ENCODE assay signal across 9 cellular contexts in the genomic region with DNA sequence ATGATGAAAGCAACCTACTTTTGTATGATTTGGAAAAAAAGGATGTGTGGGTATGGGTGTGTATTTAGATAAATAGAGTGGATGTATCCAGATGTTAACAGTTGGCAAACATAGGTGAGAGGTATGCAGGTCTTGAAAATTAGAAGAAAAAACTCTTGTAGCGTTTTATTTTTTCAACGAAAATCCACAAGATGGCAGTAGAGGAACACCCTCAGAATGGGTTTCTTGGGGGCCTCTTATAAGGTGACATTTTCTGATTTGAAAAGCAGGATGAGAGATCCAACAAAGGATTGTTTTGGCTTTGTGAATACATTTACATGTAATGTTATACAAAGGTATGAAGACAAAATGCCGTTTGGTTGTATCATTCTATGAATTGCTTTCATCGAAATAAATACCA.
DNase-seq lines count a peak whose midpoint lies in the region; ATAC-seq and TF ChIP-seq lines count a peak whose summit lies in the region.
"Had no signal": no experiment of that assay in that cellular context is flagged by ENCODE, and none has a peak within 500 bp of the region (broad histone marks: within the 10 kb centered on the region; RNA-seq: fewer than 3 reads in every experiment).

No MANE protein-coding gene starts in this region.

- ATAC-seq in HG03354 (IDR thresholded peaks at IDR 0.05; ENCODE audit: poor library complexity, severe bottlenecking, unreplicated experiment) (peak; percentile 65), PC-3 (no peak)

- no peak overlapping the region for H2AFZ ChIP-seq in PC-3 (ENCODE audit: low read length)

- H3K79me2 ChIP-seq in PC-3 (ENCODE audit: low read length), result no peaks in the 10 kb centered on the region

- no peaks in the 10 kb centered on the region for H3K9me3 ChIP-seq in PC-3 (ENCODE audit: low read length)

- TF ChIP-seq CTCF in PC-3 (conservative IDR thresholded peaks at IDR 0.05; ENCODE audit: low read depth, low read length) (peak; percentile 65), fibroblast of mammary gland (conservative IDR thresholded peaks at IDR 0.05; ENCODE audit: control insufficient read depth, insufficient read depth, low read depth, low read length) (peak; percentile 61)

- POLR2A ChIA-PET in PC-3 (lab: Charles Lee; ENCODE audit: unreplicated experiment), result no interaction called here

- no peaks in the 10 kb centered on the region for H4K20me1 ChIP-seq in PC-3 (ENCODE audit: low read length)

- no peaks in the 10 kb centered on the region for H3K9me2 ChIP-seq in PC-3 (replicated peaks; ENCODE audit: low read length)

- intact Hi-C loops in PC-3 (cut with micrococcal nuclease), result loop anchor here (2.0 kb wide), 1 partner anchor 1421 kb away; no protein-coding TSS in a partner anchor

- no peaks in the 10 kb centered on the region for H3K36me3 ChIP-seq in PC-3 (ENCODE audit: low read depth, low read length)

- H3K27ac ChIP-seq in PC-3 (ENCODE audit: low read length), result no peak overlapping the region
- H3K27ac ChIP-seq: skin epidermis had no signal

- DNase-seq in NCI-H2029 treated with DMSO at 0.1 percent for 48 hours (lab: John Stamatoyannopoulos, UW) (peak; percentile 12), NCI-H2029 (lab: John Stamatoyannopoulos, UW) (no peak), PC-3 (peak; percentile 56), fibroblast of mammary gland (ENCODE audit: low read depth) (peak; percentile 45), stromal cell of bone marrow (ENCODE audit: low read depth) (peak; percentile 13), NCI-H1048 (lab: John Stamatoyannopoulos, UW) (no peak)
- DNase-seq in activated CD8-positive, alpha-beta memory T cell treated with anti-CD3 and anti-CD28 coated beads, Interleukin-2, amount 50 U/mL, for 48 hours, result no peak

- H3K4me2 ChIP-seq in PC-3 (ENCODE audit: low read length), result no peak overlapping the region

- BruUV-seq in PC-3 (replicated peaks; lab: Mats Ljungman, UMichigan), result no TSS peak

- H3K9ac ChIP-seq in PC-3 (ENCODE audit: low read length), result no peak overlapping the region

- no peaks in the 10 kb centered on the region for H3F3A ChIP-seq in PC-3 (ENCODE audit: low read length, unreplicated experiment)

- CTCF ChIA-PET in PC-3 (lab: Charles Lee), result no interaction called here

- no peak overlapping the region for H3K4me3 ChIP-seq in PC-3 (ENCODE audit: low read length)
- no peak overlapping the region for H3K4me3 ChIP-seq in fibroblast of mammary gland (ENCODE audit: control insufficient read depth, low read depth, low read length)
- H3K4me3 ChIP-seq: skin epidermis had no signal

- no peaks in the 10 kb centered on the region for H3K4me1 ChIP-seq in PC-3 (ENCODE audit: insufficient read depth, low read length)

- no peaks in the 10 kb centered on the region for H3K27me3 ChIP-seq in PC-3 (ENCODE audit: low read length)

Comparison
In these comparisons a context has a peak if more than half of its experiments do, and no peak if none do; other contexts are left out.
1. DNase-seq: peak in NCI-H2029 treated with DMSO at 0.1 percent for 48 hours (single experiment), PC-3 (single experiment), fibroblast of mammary gland (single experiment) and stromal cell of bone marrow (single experiment); none in NCI-H2029 (single experiment), activated CD8-positive, alpha-beta memory T cell treated with anti-CD3 and anti-CD28 coated beads, Interleukin-2, amount 50 U/mL, for 48 hours (single experiment) and NCI-H1048 (single experiment).